11 cellular contexts compared by ENCODE assay signal in genomic region chr17:79046501-79047280, GRCh38. TPM values are rescaled to one million over a fixed set of nuclear protein-coding genes. Genes with fewer than 3 reads are reported as not detected.
A peak's percentile ranks its signal among the peaks of the same experiment; 100 is the strongest.
DNase-seq lines count a peak whose midpoint lies in the region; ATAC-seq, FAIRE-seq and TF ChIP-seq lines count a peak whose summit lies in the region.
"Had no signal": no experiment of that assay in that cellular context is flagged by ENCODE, and none has a peak within 500 bp of the region (broad histone marks: within the 10 kb centered on the region; RNA-seq: fewer than 3 reads in every experiment).

No MANE protein-coding gene starts in this region.

- ATAC-seq in PC-3 (no peak), GM19452 (IDR thresholded peaks at IDR 0.05; ENCODE audit: unreplicated experiment) (no peak), GM21529 (IDR thresholded peaks at IDR 0.05; ENCODE audit: unreplicated experiment) (no peak)

- intact Hi-C loops in posterior vena cava (cut with DNase I) (loop anchor here in 1 of 2 donors (5.0 kb wide), 1 partner anchor 36 kb away; no protein-coding TSS in a partner anchor), PC-3 (cut with micrococcal nuclease) (loop anchor here (1.0 kb wide), 2 partner anchors 27 to 36 kb away; no protein-coding TSS in a partner anchor)

- H2AFZ ChIP-seq in PC-3 (ENCODE audit: low read length): no peak overlapping the region

- H3K9me2 ChIP-seq in PC-3 (replicated peaks; ENCODE audit: low read length): no peaks in the 10 kb centered on the region

- CTCF ChIA-PET in PC-3 (lab: Charles Lee): interaction anchor here (0.6 to 1.7 kb wide), 6 partner anchors 10 to 345 kb away, joined by 3 to 22 read pairs (median 4); partner anchors contain the start of gene LGALS3BP

- no peaks in the 10 kb centered on the region for H3F3A ChIP-seq in PC-3 (ENCODE audit: low read length, unreplicated experiment)

- no peaks in the 10 kb centered on the region for H3K36me3 ChIP-seq in PC-3 (ENCODE audit: low read depth, low read length)
- H3K36me3 ChIP-seq: HAP-1 had no signal

- H3K4me3 ChIP-seq in AG10803 (ENCODE audit: low read length) (no peak overlapping the region), fibroblast of mammary gland (ENCODE audit: control insufficient read depth, low read depth, low read length) (no peak overlapping the region), PC-3 (ENCODE audit: low read length) (no peak overlapping the region)
- H3K4me3 ChIP-seq: body of pancreas, HAP-1 had no signal

- no peaks in the 10 kb centered on the region for H3K27me3 ChIP-seq in PC-3 (ENCODE audit: low read length)
- H3K27me3 ChIP-seq: body of pancreas had no signal

- no peak for FAIRE-seq in HTR-8/SVneo (lab: Jason Lieb, UNC)

- H3K4me2 ChIP-seq in PC-3 (ENCODE audit: low read length): no peak overlapping the region

- DNase-seq in AG10803 (ENCODE audit: low read depth) (peak; percentile 74), NCI-H2171 (lab: John Stamatoyannopoulos, UW) (peak; percentile 76), fibroblast of mammary gland (ENCODE audit: low read depth) (peak; percentile 66), posterior vena cava (ENCODE audit: low spot score) (peak; percentile 90), PC-3 (no peak), HTR-8/SVneo (ENCODE audit: insufficient read length, low spot score) (no peak)
- DNase-seq: NCI-H1105 had no signal

- H3K9ac ChIP-seq in PC-3 (ENCODE audit: low read length): no peak overlapping the region

- no peaks in the 10 kb centered on the region for H3K9me3 ChIP-seq in PC-3 (ENCODE audit: low read length)
- H3K9me3 ChIP-seq: body of pancreas, HAP-1 had no signal

- no TSS peak for BruUV-seq in PC-3 (replicated peaks; lab: Mats Ljungman, UMichigan)

- no peaks in the 10 kb centered on the region for H3K79me2 ChIP-seq in PC-3 (ENCODE audit: low read length)

- H4K20me1 ChIP-seq in PC-3 (ENCODE audit: low read length): no peaks in the 10 kb centered on the region

- TF ChIP-seq CTCF in AG10803 (conservative IDR thresholded peaks at IDR 0.05; ENCODE audit: low read length) (no peak), fibroblast of mammary gland (conservative IDR thresholded peaks at IDR 0.05; ENCODE audit: control insufficient read depth, insufficient read depth, low read depth, low read length) (no peak), PC-3 (conservative IDR thresholded peaks at IDR 0.05; ENCODE audit: low read depth, low read length) (no peak)

- H3K27ac ChIP-seq in PC-3 (ENCODE audit: low read length): no peak overlapping the region
- H3K27ac ChIP-seq: body of pancreas had no signal

- POLR2A ChIA-PET in PC-3 (lab: Charles Lee; ENCODE audit: unreplicated experiment): no interaction called here

- peaks cover 5% of the 10 kb centered on the region; the same call in 1 of the 2 replicates for H3K4me1 ChIP-seq in PC-3 (ENCODE audit: insufficient read depth, low read length)

RNA-seq across cellular contexts. Expression of gene C1QTNF1, which starts 22.7 kb away (rescaled TPM):
- 100 to 1,000 TPM; 172 to 261 TPM for total RNA-seq in posterior vena cava
- 18.6 and 21.0 TPM in 2 replicates for total RNA-seq in PC-3 (2014; rRNA removed)

RNA-seq across cellular contexts. Expression of gene ENGASE, which starts 27.9 kb away (rescaled TPM):
- 10 to 100 TPM; 18.2 to 29.7 TPM for total RNA-seq in posterior vena cava
- 34.5 and 58.1 TPM in 2 replicates for total RNA-seq in PC-3 (2014; rRNA removed)

RNA-seq across cellular contexts. Expression of gene CANT1, which starts 37.1 kb away (rescaled TPM):
- total RNA-seq in posterior vena cava (10 to 100 TPM; 29.5 to 34.7 TPM), PC-3 (2014; rRNA removed) (191 and 220 TPM in 2 replicates)

Comparison
In these comparisons a context has a peak if more than half of its experiments do, and no peak if none do; other contexts are left out.
1. DNase-seq: peak in AG10803 (single experiment), NCI-H2171 (single experiment), fibroblast of mammary gland (single experiment) and posterior vena cava (single experiment); none in PC-3 (single experiment) and HTR-8/SVneo (single experiment).